ENCODE assay signal across 8 cellular contexts in the genomic region with DNA sequence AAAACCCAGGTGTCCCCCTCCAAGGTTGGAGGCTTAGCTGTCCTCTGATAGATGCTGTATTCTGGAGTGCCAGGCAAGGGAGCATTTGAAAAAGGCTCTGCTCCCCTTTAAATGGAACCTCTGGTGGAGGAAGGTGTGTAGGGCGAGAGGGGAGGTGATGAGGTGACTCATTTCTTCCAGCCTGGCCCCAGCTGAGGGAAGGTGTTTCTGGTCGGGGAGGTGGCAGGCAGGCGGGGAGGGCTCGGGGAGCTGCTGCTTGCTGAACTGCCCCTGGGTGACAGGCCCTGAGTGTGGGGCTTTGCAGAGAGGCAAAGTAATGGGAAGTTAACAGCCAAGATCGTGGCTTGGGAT. TPM values are rescaled to one million over a fixed set of nuclear protein-coding genes. Genes with fewer than 3 reads are reported as not detected.
DNase-seq lines count a peak whose midpoint lies in the region; ATAC-seq and TF ChIP-seq lines count a peak whose summit lies in the region.

No MANE protein-coding gene starts in this region.

- TF ChIP-seq POLR2A in uterus (IDR thresholded peaks at IDR 0.05): no peak

- no peak for TF ChIP-seq CTCF in uterus (IDR thresholded peaks at IDR 0.05)

- no peak for ATAC-seq in right cardiac atrium
- ATAC-seq in Right ventricle myocardium superior (ENCODE audit: poor library complexity): no peak

- H3K4me3 ChIP-seq in right cardiac atrium (ENCODE audit: low read length) (no peak overlapping the region), uterus (no peak overlapping the region)
- peak overlapping the region; percentile 13 for H3K4me3 ChIP-seq in effector memory CD4-positive, alpha-beta T cell (ENCODE audit: insufficient read depth, low read depth, low read length, poor library complexity, severe bottlenecking)

- H3K36me3 ChIP-seq in effector memory CD4-positive, alpha-beta T cell (ENCODE audit: control insufficient read depth, insufficient read depth, low read length): peaks cover 14% of the 10 kb centered on the region
- no peaks in the 10 kb centered on the region for H3K36me3 ChIP-seq in uterus

- intact Hi-C loops in right cardiac atrium (cut with DNase I): no loop called here
- intact Hi-C loops in Right ventricle myocardium superior (cut with DNase I): no loop called here
- intact Hi-C loops in uterus (cut with DNase I; ENCODE audit: low total_unique reads): no loop called here

- no peaks in the 10 kb centered on the region for H3K27me3 ChIP-seq in right cardiac atrium (ENCODE audit: control insufficient read depth, insufficient read depth)
- no peaks in the 10 kb centered on the region for H3K27me3 ChIP-seq in effector memory CD4-positive, alpha-beta T cell (replicated peaks; ENCODE audit: control insufficient read depth, insufficient read depth, low read length, poor library complexity, severe bottlenecking)
- H3K27me3 ChIP-seq in uterus: no peaks in the 10 kb centered on the region

- 74% methylated on average over 5 of the region's 5 CpGs for WGBS in right cardiac atrium

- DNase-seq in right cardiac atrium: peak in 2 of 3 donors; percentile 59 to 60
- DNase-seq in Right ventricle myocardium superior: no peak
- DNase-seq in activated CD4-positive, CD25-positive, alpha-beta regulatory T cell treated with anti-CD3 and anti-CD28 coated beads, Interleukin-2, amount 50 U/mL, for 16 hours (ENCODE audit: low read depth, low spot score): peak; percentile 64
- peak; percentile 75 to 85 (median 77) for DNase-seq in effector memory CD4-positive, alpha-beta T cell
- peak; percentile 72 to 89 for DNase-seq in stimulated activated CD8-positive, alpha-beta memory T cell treated with anti-CD3 and anti-CD28 coated beads, Interleukin-4, amount 100 ng/mL, for 4 hours (ENCODE audit: low read depth in 2 of 2, low spot score in 1 of 2)
- DNase-seq in NCI-H2029 treated with DMSO at 0.1 percent for 48 hours (lab: John Stamatoyannopoulos, UW): no peak
- DNase-seq in uterus: no peak
- no peak for DNase-seq in DMS79 (lab: John Stamatoyannopoulos, UW)

- H3K9me3 ChIP-seq in right cardiac atrium (ENCODE audit: control insufficient read depth, low read length) (no peaks in the 10 kb centered on the region), uterus (no peaks in the 10 kb centered on the region)
- no peaks in the 10 kb centered on the region for H3K9me3 ChIP-seq in effector memory CD4-positive, alpha-beta T cell (ENCODE audit: control insufficient read depth, low read length)

- no peaks in the 10 kb centered on the region for H3K4me1 ChIP-seq in right cardiac atrium (ENCODE audit: control insufficient read depth, insufficient read depth, low read length)
- H3K4me1 ChIP-seq in effector memory CD4-positive, alpha-beta T cell (ENCODE audit: control insufficient read depth, insufficient read depth, low read length, poor library complexity, severe bottlenecking): peaks cover 86% of the 10 kb centered on the region
- H3K4me1 ChIP-seq in uterus: no peaks in the 10 kb centered on the region

- H3K27ac ChIP-seq in right cardiac atrium (ENCODE audit: low read length) (no peak overlapping the region), uterus (no peak overlapping the region)
- peak overlapping the region; percentile 68 for H3K27ac ChIP-seq in effector memory CD4-positive, alpha-beta T cell (ENCODE audit: insufficient read depth, low read length, poor library complexity, severe bottlenecking)

RNA-seq across cellular contexts. Expression of gene PSTPIP1, which starts 18.8 kb away (rescaled TPM):
- total RNA-seq in right cardiac atrium (1 to 10 TPM; 2.9 to 6.0 (median 5.5) TPM), Right ventricle myocardium superior (5.0 TPM), uterus (1 to 10 TPM in 3 of 4 donors, not detected in 1; 1.3 to 10.0 (median 4.7) TPM)
- polyA plus RNA-seq in right cardiac atrium: 1.9 TPM

RNA-seq across cellular contexts. Expression of gene TSPAN3, which starts 57.1 kb away (rescaled TPM):
- total RNA-seq in right cardiac atrium (100 to 1,000 TPM; 124 to 135 (median 127) TPM), Right ventricle myocardium superior (85.2 TPM), uterus (100 to 1,000 TPM in 2 of 4 donors, 10 to 100 TPM in 2; 62.0 to 446 (median 114) TPM)
- polyA plus RNA-seq in right cardiac atrium: 129 TPM

Comparison
In these comparisons a context has a peak if more than half of its experiments do, and no peak if none do; other contexts are left out.
1. DNase-seq: peak in right cardiac atrium (2 of 3), activated CD4-positive, CD25-positive, alpha-beta regulatory T cell treated with anti-CD3 and anti-CD28 coated beads, Interleukin-2, amount 50 U/mL, for 16 hours (single experiment), effector memory CD4-positive, alpha-beta T cell (3 of 3) and stimulated activated CD8-positive, alpha-beta memory T cell treated with anti-CD3 and anti-CD28 coated beads, Interleukin-4, amount 100 ng/mL, for 4 hours (2 of 2); none in Right ventricle myocardium superior (single experiment), NCI-H2029 treated with DMSO at 0.1 percent for 48 hours (single experiment), uterus (0 of 2) and DMS79 (single experiment).